10 cellular contexts compared by ENCODE assay signal in genomic region chrX:47234583-47234982, GRCh38. TPM values are rescaled to one million over a fixed set of nuclear protein-coding genes. Genes with fewer than 3 reads are reported as not detected.
DNase-seq lines count a peak whose midpoint lies in the region; ATAC-seq and TF ChIP-seq lines count a peak whose summit lies in the region.
"Had no signal": no experiment of that assay in that cellular context is flagged by ENCODE, and none has a peak within 500 bp of the region (broad histone marks: within the 10 kb centered on the region; RNA-seq: fewer than 3 reads in every experiment).

No MANE protein-coding gene starts in this region.

- in situ Hi-C loops in astrocyte of the spinal cord (cut with HindIII; ENCODE audit: low sequenced_read_pairs): no loop called here

- no peaks in the 10 kb centered on the region for H3K27me3 Mint-ChIP-seq in stimulated activated naive CD8-positive, alpha-beta T cell treated with anti-CD3 and anti-CD28 coated beads, Interleukin-15, Interleukin-2, amounts not matched to agents 100 ng/mL and 50 ng/mL, for 24 hours
- no peaks in the 10 kb centered on the region for H3K27me3 Mint-ChIP-seq in memory B cell

- H3K27me3 ChIP-seq in vagina (no peaks in the 10 kb centered on the region), body of pancreas (no peaks in the 10 kb centered on the region)

- ATAC-seq in stimulated activated naive CD8-positive, alpha-beta T cell treated with anti-CD3 and anti-CD28 coated beads, Interleukin-15, Interleukin-2, amounts not matched to agents 100 U/mL and 50 U/mL, for 24 hours: no peak
- ATAC-seq in memory B cell (ENCODE audit: low read depth): no peak
- ATAC-seq in body of pancreas: no peak
- ATAC-seq in GM21367 (IDR thresholded peaks at IDR 0.05; ENCODE audit: unreplicated experiment): no peak

- peaks cover 11% of the 10 kb centered on the region for H3K36me3 Mint-ChIP-seq in stimulated activated naive CD8-positive, alpha-beta T cell treated with anti-CD3 and anti-CD28 coated beads, Interleukin-15, Interleukin-2, amounts not matched to agents 100 ng/mL and 50 ng/mL, for 24 hours (ENCODE audit: low read depth)
- peaks cover 7% of the 10 kb centered on the region for H3K36me3 Mint-ChIP-seq in memory B cell

- H3K4me1 ChIP-seq in vagina (peaks cover 9% of the 10 kb centered on the region), body of pancreas (peaks cover 8% of the 10 kb centered on the region)

- peaks cover 24% of the 10 kb centered on the region for H3K4me1 Mint-ChIP-seq in stimulated activated naive CD8-positive, alpha-beta T cell treated with anti-CD3 and anti-CD28 coated beads, Interleukin-15, Interleukin-2, amounts not matched to agents 100 ng/mL and 50 ng/mL, for 24 hours (ENCODE audit: low read depth)
- H3K4me1 Mint-ChIP-seq in memory B cell: peaks cover 6% of the 10 kb centered on the region

- intact Hi-C loops in vagina (cut with DNase I): no loop called here
- intact Hi-C loops in body of pancreas (cut with DNase I): no loop called here

- H3K36me3 ChIP-seq in vagina (no peaks in the 10 kb centered on the region), body of pancreas (replicated peaks in 1 of 2; ENCODE audit: insufficient read depth in 1 of 2, low read depth in 2 of 2) (no peaks in the 10 kb centered on the region)

- peak overlapping the region; percentile 91 for H3K27ac Mint-ChIP-seq in stimulated activated naive CD8-positive, alpha-beta T cell treated with anti-CD3 and anti-CD28 coated beads, Interleukin-15, Interleukin-2, amounts not matched to agents 100 ng/mL and 50 ng/mL, for 24 hours
- peak overlapping the region; percentile 98 for H3K27ac Mint-ChIP-seq in memory B cell

- H3K9me3 Mint-ChIP-seq in stimulated activated naive CD8-positive, alpha-beta T cell treated with anti-CD3 and anti-CD28 coated beads, Interleukin-15, Interleukin-2, amounts not matched to agents 100 ng/mL and 50 ng/mL, for 24 hours: no peaks in the 10 kb centered on the region
- H3K9me3 Mint-ChIP-seq in memory B cell: no peaks in the 10 kb centered on the region

- 38 to 43% methylated on average over 3 of the region's 3 CpGs for WGBS in body of pancreas, 2 donors

- no peak for DNase-seq in stimulated activated naive CD8-positive, alpha-beta T cell treated with anti-CD3 and anti-CD28 coated beads, Interleukin-15, Interleukin-2, amounts not matched to agents 100 U/mL and 50 U/mL, for 24 hours
- no peak for DNase-seq in astrocyte of the spinal cord (ENCODE audit: low read depth, low spot score)
- DNase-seq in memory B cell (ENCODE audit: low spot score in 2 of 2): no peak
- DNase-seq in vagina (ENCODE audit: extremely low spot score in 2 of 2): no peak
- DNase-seq in body of pancreas: no peak
- no peak for DNase-seq in activated effector memory CD4-positive, alpha-beta T cell treated with Interleukin-2 at 50 U/mL for 16 hours
- DNase-seq: stimulated activated CD4-positive, alpha-beta T cell treated with anti-CD3 and anti-CD28 coated beads, Interleukin-4, amount 100 ng/mL, for 24 hours had no signal

- TF ChIP-seq POLR2A in vagina (IDR thresholded peaks at IDR 0.05) (no peak), body of pancreas (IDR thresholded peaks at IDR 0.05) (no peak)

- peak overlapping the region; percentile 64 for H3K4me3 ChIP-seq in astrocyte of the spinal cord (ENCODE audit: low read depth, low read length)
- H3K4me3 ChIP-seq in vagina: peak overlapping the region in 1 of 2 donors; percentile 70
- H3K4me3 ChIP-seq in body of pancreas: no peak overlapping the region

- H3K4me3 Mint-ChIP-seq in stimulated activated naive CD8-positive, alpha-beta T cell treated with anti-CD3 and anti-CD28 coated beads, Interleukin-15, Interleukin-2, amounts not matched to agents 100 ng/mL and 50 ng/mL, for 24 hours: peak overlapping the region; percentile 85
- no peak overlapping the region for H3K4me3 Mint-ChIP-seq in memory B cell

- H3K27ac ChIP-seq in vagina (peak overlapping the region; percentile 98), body of pancreas (peak overlapping the region in 2 of 4 donors; percentile 94 to 98)
- H3K27ac ChIP-seq: RWPE1 had no signal

- H3K9me3 ChIP-seq in vagina (no peaks in the 10 kb centered on the region), body of pancreas (no peaks in the 10 kb centered on the region)

- TF ChIP-seq CTCF in astrocyte of the spinal cord (IDR thresholded peaks at IDR 0.05; ENCODE audit: low read depth, low read length) (no peak), vagina (IDR thresholded peaks at IDR 0.05) (no peak), body of pancreas (IDR thresholded peaks at IDR 0.05) (no peak)

RNA-seq across cellular contexts. Expression of gene USP11, which starts 1.8 kb away (rescaled TPM):
- 72.4 TPM for total RNA-seq in vagina
- total RNA-seq in body of pancreas: 10 to 100 TPM; 23.1 to 33.3 TPM

RNA-seq across cellular contexts. Expression of gene CDK16, which starts 16.1 kb away (rescaled TPM):
- total RNA-seq in vagina (73.9 TPM), body of pancreas (10 to 100 TPM; 53.2 to 83.4 TPM)

RNA-seq across cellular contexts. Expression of gene UBA1, which starts 41.0 kb away (rescaled TPM):
- total RNA-seq in vagina (168 TPM), body of pancreas (10 to 100 TPM; 70.8 to 82.4 TPM)
